In genomic region chr2:121974919-121975654, GRCh38 we compare ENCODE assay signal across 8 cellular contexts.
DNase-seq lines count a peak whose midpoint lies in the region; ATAC-seq, FAIRE-seq and TF ChIP-seq lines count a peak whose summit lies in the region.

No MANE protein-coding gene starts in this region.

- H3K9me3 ChIP-seq in kidney (ENCODE audit: control insufficient read depth in 1 of 2, low read length in 2 of 2), result no peaks in the 10 kb centered on the region

- H3K9ac ChIP-seq in kidney (ENCODE audit: low read length in 2 of 2), result peak overlapping the region in 1 of 2 donors; percentile 23

- H3K4me1 ChIP-seq in kidney (ENCODE audit: control insufficient read depth in 1 of 2, insufficient read depth in 1 of 2, low read depth in 1 of 2, low read length in 2 of 2), result peaks cover 4 to 6% of the 10 kb centered on the region in 2 donors

- intact Hi-C loops in kidney (cut with DNase I), result no loop called here

- peak; percentile 55 for TF ChIP-seq CTCF in kidney (IDR thresholded peaks at IDR 0.05; ENCODE audit: borderline replicate concordance, extremely low read depth, insufficient read depth)

- ATAC-seq in GM18868 (IDR thresholded peaks at IDR 0.05; ENCODE audit: unreplicated experiment) (peak; percentile 89), HG03066 (IDR thresholded peaks at IDR 0.05; ENCODE audit: low read depth, unreplicated experiment) (peak; percentile 97)

- peak; percentile 68 for FAIRE-seq in TTC549 (lab: Jason Lieb, UNC)
- FAIRE-seq in kidney (lab: Jason Lieb, UNC), result peak; percentile 66

- H3K27ac ChIP-seq in kidney (ENCODE audit: low read depth in 2 of 2, low read length in 2 of 2), result no peak overlapping the region

- no peaks in the 10 kb centered on the region for H3K36me3 ChIP-seq in kidney (ENCODE audit: control insufficient read depth in 1 of 2, insufficient read depth in 2 of 2, low read length in 2 of 2)

- DNase-seq in AML-193 (lab: John Stamatoyannopoulos, UW) (peak; percentile 69 to 70), NCI-H2107 (lab: John Stamatoyannopoulos, UW) (peak; percentile 54), kidney (no peak)
- DNase-seq in central memory CD4-positive, alpha-beta T cell, result peak; percentile 38
- DNase-seq in stimulated activated CD4-positive, alpha-beta T cell treated with anti-CD3 and anti-CD28 coated beads, Interleukin-2, amount 100 ng/mL, for 24 hours, result peak; percentile 27

- peak overlapping the region; percentile 61 to 74 for H3K4me3 ChIP-seq in kidney (ENCODE audit: low read length in 2 of 2)
